ENCODE assay signal across 16 cellular contexts in the genomic region with DNA sequence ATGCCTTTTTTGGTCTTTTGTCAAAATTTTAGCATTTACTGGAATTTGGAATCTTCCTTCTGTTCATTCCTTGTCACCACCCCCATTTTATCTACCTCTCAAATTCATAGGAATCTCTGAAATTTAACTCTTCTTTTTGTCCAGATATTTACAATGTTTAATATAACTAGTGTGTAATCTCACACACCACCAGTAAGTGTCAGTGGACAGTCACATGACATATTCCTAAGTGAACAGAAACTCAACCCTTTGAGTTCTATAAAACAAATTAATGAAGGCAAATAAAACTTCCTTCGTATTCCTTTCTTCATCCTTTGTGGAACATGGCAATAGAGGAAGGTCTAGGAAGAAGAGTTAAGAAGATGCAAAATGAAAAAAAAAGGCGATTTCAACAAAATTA. TPM values are rescaled to one million over a fixed set of nuclear protein-coding genes. Genes with fewer than 3 reads are reported as not detected.
DNase-seq lines count a peak whose midpoint lies in the region; ATAC-seq and TF ChIP-seq lines count a peak whose summit lies in the region.
"Had no signal": no experiment of that assay in that cellular context is flagged by ENCODE, and none has a peak within 500 bp of the region (broad histone marks: within the 10 kb centered on the region; RNA-seq: fewer than 3 reads in every experiment).

No MANE protein-coding gene starts in this region.

- no peak overlapping the region for H3K9ac ChIP-seq in SK-N-SH

- H3K36me3 ChIP-seq in SK-N-SH (replicated peaks in 1 of 2; ENCODE audit: control insufficient read depth in 1 of 2, insufficient read depth in 2 of 2, low read length in 1 of 2) (peaks cover 4 to 33% of the 10 kb centered on the region in 2 experiments), RWPE2 (ENCODE audit: low read depth) (peaks cover 12% of the 10 kb centered on the region), uterus (no peaks in the 10 kb centered on the region)
- H3K36me3 ChIP-seq: pancreas had no signal

- H3K9me2 ChIP-seq in SK-N-SH: no peaks in the 10 kb centered on the region

- no peak overlapping the region for H3K4me2 ChIP-seq in SK-N-SH
- H3K4me2 ChIP-seq: A549 had no signal

- H3K4me3 ChIP-seq in SK-N-SH (ENCODE audit: low read depth in 2 of 2, low read length in 1 of 2) (no peak overlapping the region), RWPE2 (ENCODE audit: severe bottlenecking) (no peak overlapping the region), fibroblast of the aortic adventitia (ENCODE audit: low read depth, low read length) (no peak overlapping the region), uterus (no peak overlapping the region)
- H3K4me3 ChIP-seq: A549, pancreas, tibial artery had no signal

- TF ChIP-seq CTCF in SK-N-SH (IDR thresholded peaks at IDR 0.05) (peak; percentile 24; the same call in 1 of the 2 replicates), RWPE2 (IDR thresholded peaks at IDR 0.05; ENCODE audit: poor library complexity, severe bottlenecking) (peak; percentile 48), fibroblast of the aortic adventitia (IDR thresholded peaks at IDR 0.05; ENCODE audit: insufficient read depth, low read length) (peak; percentile 34), uterus (IDR thresholded peaks at IDR 0.05) (peak in 1 of 4 experiments; percentile 4)

- CTCF ChIA-PET in SK-N-SH (lab: Yijun Ruan, JAX): interaction anchor here (1.1 to 2.0 kb wide), 4 partner anchors 8 to 278 kb away, joined by 3 to 6 read pairs (median 4); partner anchors contain the start of genes AAAS and ATP5MC2

- no peak overlapping the region for H3K27ac ChIP-seq in SK-N-SH (ENCODE audit: low read depth in 2 of 2, low read length in 1 of 2)
- H3K27ac ChIP-seq in RWPE2 (ENCODE audit: poor library complexity, severe bottlenecking): no peak overlapping the region
- no peak overlapping the region for H3K27ac ChIP-seq in uterus
- H3K27ac ChIP-seq: A549, pancreas, tibial artery had no signal

- no peak for ATAC-seq in SK-N-SH treated with all-trans-retinoic acid at 6 μM for 48 hours
- ATAC-seq in RWPE2 (ENCODE audit: low read depth): no peak
- no peak for ATAC-seq in GM19467 (IDR thresholded peaks at IDR 0.05; ENCODE audit: unreplicated experiment)
- ATAC-seq: A549 had no signal

- peaks cover 11% of the 10 kb centered on the region for H4K20me1 ChIP-seq in SK-N-SH (ENCODE audit: insufficient read depth)

- intact Hi-C loops in uterus (cut with DNase I; ENCODE audit: low total_unique reads): no loop called here

- 97% methylated on average over 2 of the region's 2 CpGs for WGBS in SK-N-SH (ENCODE audit: low lambda C conversion rate)

- H3K79me2 ChIP-seq in SK-N-SH (ENCODE audit: insufficient read depth): peaks cover 32% of the 10 kb centered on the region; the same call in 1 of the 2 replicates

- no peak overlapping the region for H2AFZ ChIP-seq in SK-N-SH (ENCODE audit: low read depth)

- H3K4me1 ChIP-seq in SK-N-SH (ENCODE audit: control insufficient read depth in 1 of 2, insufficient read depth in 2 of 2, low read depth in 1 of 2, low read length in 1 of 2) (peaks cover 12 to 38% of the 10 kb centered on the region in 2 experiments), RWPE2 (ENCODE audit: insufficient read depth, poor library complexity, severe bottlenecking) (no peaks in the 10 kb centered on the region), uterus (peaks cover 0 to 10% of the 10 kb centered on the region in 2 donors)
- H3K4me1 ChIP-seq: A549 had no signal

- H3K9me3 ChIP-seq in SK-N-SH (no peaks in the 10 kb centered on the region), RWPE2 (ENCODE audit: severe bottlenecking) (no peaks in the 10 kb centered on the region), uterus (no peaks in the 10 kb centered on the region)
- H3K9me3 ChIP-seq: A549, pancreas, tibial artery had no signal

- no peak for TF ChIP-seq POLR2A in uterus (IDR thresholded peaks at IDR 0.05)

- TF ChIP-seq RAD21 in SK-N-SH (IDR thresholded peaks at IDR 0.05; ENCODE audit: low read length): peak; percentile 28; the same call in 1 of the 2 replicates

- POLR2A ChIA-PET in SK-N-SH (lab: Yijun Ruan, JAX): no interaction called here

- TF ChIP-seq EP300 in SK-N-SH (IDR thresholded peaks at IDR 0.05; ENCODE audit: borderline replicate concordance in 1 of 2, low read depth in 1 of 2, low read length in 1 of 2): no peak

- H3F3A ChIP-seq in SK-N-SH (replicated peaks; ENCODE audit: insufficient read depth): peaks cover 11% of the 10 kb centered on the region

- no peaks in the 10 kb centered on the region for H3K27me3 ChIP-seq in SK-N-SH (ENCODE audit: insufficient read depth)
- H3K27me3 ChIP-seq in RWPE2 (ENCODE audit: insufficient read depth, poor library complexity, severe bottlenecking): no peaks in the 10 kb centered on the region
- H3K27me3 ChIP-seq in uterus: no peaks in the 10 kb centered on the region
- H3K27me3 ChIP-seq: pancreas, tibial artery had no signal

- DNase-seq in SK-N-SH: no peak
- no peak for DNase-seq in RWPE2 (ENCODE audit: low spot score)
- no peak for DNase-seq in fibroblast of the aortic adventitia (ENCODE audit: low read depth)
- no peak for DNase-seq in middle frontal gyrus (ENCODE audit: extremely low spot score, low spot score)
- DNase-seq in NCI-H1930 (lab: John Stamatoyannopoulos, UW): no peak
- DNase-seq in uterus: no peak
- DNase-seq: amniotic stem cell, kidney glomerular epithelial cell, NCI-H1417 treated with DMSO at 0.1 percent for 48 hours, NCI-H345, pancreas, small intestine, tibial artery had no signal

TF ChIP-seq in SK-N-SH, 30 proteins besides CTCF, POLR2A, EP300 and RAD21:
- TF ChIP-seq SMC3 (IDR thresholded peaks at IDR 0.05; ENCODE audit: low read depth, low read length): no peak
- TF ChIP-seq, protein P1, sequence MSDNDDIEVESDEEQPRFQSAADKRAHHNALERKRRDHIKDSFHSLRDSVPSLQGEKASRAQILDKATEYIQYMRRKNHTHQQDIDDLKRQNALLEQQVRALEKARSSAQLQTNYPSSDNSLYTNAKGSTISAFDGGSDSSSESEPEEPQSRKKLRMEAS (IDR thresholded peaks at IDR 0.05; ENCODE audit: low read depth): no peak
- TF ChIP-seq YY1 (IDR thresholded peaks at IDR 0.05; ENCODE audit: low read depth): no peak
- TF ChIP-seq FOSL2 (IDR thresholded peaks at IDR 0.05; ENCODE audit: borderline replicate concordance, low read depth): no peak
- no peak for TF ChIP-seq GABPA (IDR thresholded peaks at IDR 0.05; ENCODE audit: low read depth)
- no peak for TF ChIP-seq FOXJ3 (CRISPR knock-in tag; IDR thresholded peaks at IDR 0.05)
- no peak for TF ChIP-seq TCF12 (IDR thresholded peaks at IDR 0.05)
- no peak for TF ChIP-seq SIN3A (IDR thresholded peaks at IDR 0.05; ENCODE audit: borderline replicate concordance, low read depth, low read length)
- TF ChIP-seq FOXM1 (IDR thresholded peaks at IDR 0.05; ENCODE audit: low read depth): no peak
- TF ChIP-seq POLR2AphosphoS5 (IDR thresholded peaks at IDR 0.05; ENCODE audit: low read depth, low read length): no peak
- TF ChIP-seq, protein P2, sequence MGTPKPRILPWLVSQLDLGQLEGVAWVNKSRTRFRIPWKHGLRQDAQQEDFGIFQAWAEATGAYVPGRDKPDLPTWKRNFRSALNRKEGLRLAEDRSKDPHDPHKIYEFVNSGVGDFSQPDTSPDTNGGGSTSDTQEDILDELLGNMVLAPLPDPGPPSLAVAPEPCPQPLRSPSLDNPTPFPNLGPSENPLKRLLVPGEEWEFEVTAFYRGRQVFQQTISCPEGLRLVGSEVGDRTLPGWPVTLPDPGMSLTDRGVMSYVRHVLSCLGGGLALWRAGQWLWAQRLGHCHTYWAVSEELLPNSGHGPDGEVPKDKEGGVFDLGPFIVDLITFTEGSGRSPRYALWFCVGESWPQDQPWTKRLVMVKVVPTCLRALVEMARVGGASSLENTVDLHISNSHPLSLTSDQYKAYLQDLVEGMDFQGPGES (IDR thresholded peaks at IDR 0.05; ENCODE audit: low read depth, low read length): no peak

TF ChIP-seq in SK-N-SH treated with all-trans-retinoic acid at 6 μM for 48 hours, 23 proteins besides CTCF, POLR2A, EP300 and RAD21:
- TF ChIP-seq SNAI2 (CRISPR knock-in tag; IDR thresholded peaks at IDR 0.05) (no peak), ISL1 (CRISPR knock-in tag; IDR thresholded peaks at IDR 0.05) (no peak), TSHZ2 (CRISPR knock-in tag; IDR thresholded peaks at IDR 0.05) (no peak)
- TF ChIP-seq, protein P3, sequence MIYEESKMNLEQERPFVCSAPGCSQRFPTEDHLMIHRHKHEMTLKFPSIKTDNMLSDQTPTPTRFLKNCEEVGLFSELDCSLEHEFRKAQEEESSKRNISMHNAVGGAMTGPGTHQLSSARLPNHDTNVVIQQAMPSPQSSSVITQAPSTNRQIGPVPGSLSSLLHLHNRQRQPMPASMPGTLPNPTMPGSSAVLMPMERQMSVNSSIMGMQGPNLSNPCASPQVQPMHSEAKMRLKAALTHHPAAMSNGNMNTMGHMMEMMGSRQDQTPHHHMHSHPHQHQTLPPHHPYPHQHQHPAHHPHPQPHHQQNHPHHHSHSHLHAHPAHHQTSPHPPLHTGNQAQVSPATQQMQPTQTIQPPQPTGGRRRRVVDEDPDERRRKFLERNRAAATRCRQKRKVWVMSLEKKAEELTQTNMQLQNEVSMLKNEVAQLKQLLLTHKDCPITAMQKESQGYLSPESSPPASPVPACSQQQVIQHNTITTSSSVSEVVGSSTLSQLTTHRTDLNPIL (CRISPR knock-in tag; IDR thresholded peaks at IDR 0.05; ENCODE audit: low read depth): no peak

RNA-seq across cellular contexts. Expression of gene ATF7, which starts 26.6 kb away (rescaled TPM):
- 12.8 and 17.3 TPM in 2 replicates for polyA plus RNA-seq in SK-N-SH (2012; rRNA removed)
- 10.6 and 10.9 TPM in 2 replicates for polyA plus RNA-seq in SK-N-SH (2012; cell fraction: cytosol; rRNA removed)
- polyA plus RNA-seq in SK-N-SH (2012; cell fraction: nucleus; rRNA removed): 24.9 and 25.3 TPM in 2 replicates
- 16.3 and 28.6 TPM in 2 replicates for total RNA-seq in fibroblast of the aortic adventitia (ENCODE audit: low replicate concordance)
- total RNA-seq in uterus: 10 to 100 TPM; 10.6 to 47.6 (median 21.3) TPM
